In the genomic region with DNA sequence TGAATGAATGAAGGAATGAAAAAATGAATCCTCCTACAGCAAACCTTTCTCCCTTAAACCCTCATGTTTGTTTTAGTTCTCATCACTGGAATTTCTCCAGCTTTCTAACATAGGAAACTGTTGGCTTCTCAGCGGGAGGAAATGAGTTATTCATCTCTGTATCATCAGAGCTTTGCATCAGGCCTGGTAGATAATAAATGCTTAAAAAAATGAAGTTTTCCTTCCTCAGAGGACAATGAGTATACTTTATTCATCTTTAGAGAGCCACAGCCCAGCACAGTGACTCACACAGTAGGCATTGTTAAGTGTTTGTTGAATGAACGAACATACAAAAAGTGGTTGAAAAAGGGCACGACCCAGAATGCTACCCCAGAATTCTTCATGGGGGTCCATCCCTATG, we compare ENCODE assay signal across 14 cellular contexts.
DNase-seq lines count a peak whose midpoint lies in the region; ATAC-seq and TF ChIP-seq lines count a peak whose summit lies in the region.
"Had no signal": no experiment of that assay in that cellular context is flagged by ENCODE, and none has a peak within 500 bp of the region (broad histone marks: within the 10 kb centered on the region; RNA-seq: fewer than 3 reads in every experiment).

No MANE protein-coding gene starts in this region.

- no peak overlapping the region for H3K4me3 Mint-ChIP-seq in chondrocyte (ENCODE audit: unreplicated experiment)
- H3K4me3 Mint-ChIP-seq: CD14-positive monocyte, T-helper 17 cell had no signal

- peaks cover 44% of the 10 kb centered on the region for H3K4me1 Mint-ChIP-seq in chondrocyte (ENCODE audit: low read depth)
- H3K4me1 Mint-ChIP-seq: CD14-positive monocyte, T-helper 17 cell had no signal

- TF ChIP-seq CTCF in AG10803 (conservative IDR thresholded peaks at IDR 0.05; ENCODE audit: low read length), result no peak
- TF ChIP-seq CTCF in chondrocyte (IDR thresholded peaks at IDR 0.05), result no peak
- no peak for TF ChIP-seq CTCF in left lung (IDR thresholded peaks at IDR 0.05)

- no peak overlapping the region for H3K27ac ChIP-seq in left lung

- intact Hi-C loops in left lung (cut with DNase I) (no loop called here), sciatic nerve (cut with DNase I) (no loop called here)

- no peaks in the 10 kb centered on the region for H3K9me3 Mint-ChIP-seq in chondrocyte (ENCODE audit: low read depth)

- H3K4me3 ChIP-seq in AG10803 (ENCODE audit: low read length) (no peak overlapping the region), left lung (no peak overlapping the region)

- peaks cover 0 to 10% of the 10 kb centered on the region in 2 donors for H3K27me3 ChIP-seq in left lung

- H3K27me3 Mint-ChIP-seq in chondrocyte (ENCODE audit: low read depth), result no peaks in the 10 kb centered on the region

- no peaks in the 10 kb centered on the region for H3K36me3 Mint-ChIP-seq in chondrocyte (ENCODE audit: low read depth)
- H3K36me3 Mint-ChIP-seq: CD14-positive monocyte had no signal

- peak; percentile 88 for DNase-seq in AG10803 (ENCODE audit: low read depth)
- DNase-seq in NCI-H226, result peak; percentile 87
- no peak for DNase-seq in chondrocyte (ENCODE audit: low spot score)
- no peak for DNase-seq in left lung
- DNase-seq in stimulated activated CD4-positive, alpha-beta T cell treated with anti-CD3 and anti-CD28 coated beads, Interleukin-2, amount 100 ng/mL, for 48 hours, result no peak
- DNase-seq in GM19240 (ENCODE audit: insufficient read length, low spot score), result no peak
- no peak for DNase-seq in sciatic nerve (ENCODE audit: low spot score)
- DNase-seq: activated CD4-positive, alpha-beta T cell treated with anti-CD3 and anti-CD28 coated beads, Interleukin-2, amount 50 U/mL, for 4 hours; activated naive CD4-positive, alpha-beta T cell treated with anti-CD3 and anti-CD28 coated beads, Interleukin-2, amount 50 U/mL, for 16 hours; effector CD8-positive, alpha-beta T cell; small intestine; T-helper 17 cell had no signal

- no peaks in the 10 kb centered on the region for H3K9me3 ChIP-seq in left lung

- peak overlapping the region; percentile 60 for H3K27ac Mint-ChIP-seq in chondrocyte (ENCODE audit: unreplicated experiment)
- H3K27ac Mint-ChIP-seq: CD14-positive monocyte, T-helper 17 cell had no signal

- peaks cover 0 to 5% of the 10 kb centered on the region in 2 donors for H3K4me1 ChIP-seq in left lung

- H3K36me3 ChIP-seq in left lung, result no peaks in the 10 kb centered on the region

- peak; percentile 17 for ATAC-seq in left lung
- no peak for ATAC-seq in HG03469 (IDR thresholded peaks at IDR 0.05; ENCODE audit: unreplicated experiment)
- no peak for ATAC-seq in sciatic nerve
- ATAC-seq: T-helper 17 cell had no signal

Comparison
In these comparisons a context has a peak if more than half of its experiments do, and no peak if none do; other contexts are left out.
1. DNase-seq: peak in AG10803 (single experiment) and NCI-H226 (single experiment); none in chondrocyte (single experiment), left lung (0 of 2), stimulated activated CD4-positive, alpha-beta T cell treated with anti-CD3 and anti-CD28 coated beads, Interleukin-2, amount 100 ng/mL, for 48 hours (0 of 2), GM19240 (single experiment) and sciatic nerve (single experiment).